In the genomic region with DNA sequence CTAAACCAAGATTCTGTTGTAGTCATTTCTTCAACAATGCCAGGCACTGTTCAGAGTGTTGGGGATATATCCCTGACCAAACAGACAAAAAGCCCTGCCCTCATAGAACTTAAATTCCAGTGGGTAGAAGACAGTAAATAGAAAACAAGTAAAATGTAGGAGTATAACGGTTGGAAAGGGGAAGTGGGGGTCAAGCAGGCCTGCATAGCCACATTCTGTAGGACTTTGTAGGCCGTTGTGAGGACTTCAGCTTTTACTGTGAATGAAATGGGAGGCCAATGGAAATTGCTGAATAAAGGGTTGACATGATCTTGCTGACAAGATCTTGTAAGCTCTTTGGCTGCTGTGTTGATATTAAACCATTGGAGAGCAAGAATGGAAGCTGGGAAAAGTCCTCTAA, we compare ENCODE assay signal across 26 cellular contexts.
"Had no signal": no experiment of that assay in that cellular context is flagged by ENCODE, and none has a peak within 500 bp of the region (broad histone marks: within the 10 kb centered on the region; RNA-seq: fewer than 3 reads in every experiment).

No MANE protein-coding gene starts in this region.

- H3K27ac Mint-ChIP-seq: activated T-helper 1 cell treated with anti-CD3 and anti-CD28 coated beads, Interleukin-12 subunit alpha, Interleukin-12 subunit beta, Interleukin-2, Interleukin-4 antibody, amounts not matched to agents 30 ng/mL and 10 ng/mL and 1 ng/mL, durations not matched to agents 14 hours and 24 hours and 36 hours; effector memory CD8-positive, alpha-beta T cell; mesothelial cell of epicardium; T-helper 1 cell treated with Interleukin-12 subunit alpha and Interleukin-12 subunit beta and Interleukin-4 antibody, amounts not matched to agents 30 μg/mL and 1 μg/mL, for 36 hours; WTC11 had no signal

- H3K36me3 ChIP-seq: ovary had no signal

- H3K9me3 Mint-ChIP-seq: activated naive CD4-positive, alpha-beta T cell treated with anti-CD3 and anti-CD28 coated beads, Interleukin-2, amount 50 U/mL, for 24 hours; activated T-helper 1 cell treated with anti-CD3 and anti-CD28 coated beads, Interleukin-12 subunit alpha, Interleukin-12 subunit beta, Interleukin-2, Interleukin-4 antibody, amounts not matched to agents 30 ng/mL and 10 ng/mL and 1 ng/mL, durations not matched to agents 14 hours and 24 hours and 36 hours; effector memory CD8-positive, alpha-beta T cell; mesothelial cell of epicardium; naive thymus-derived CD8-positive, alpha-beta T cell; T-helper 1 cell treated with Interleukin-12 subunit alpha and Interleukin-12 subunit beta and Interleukin-4 antibody, amounts not matched to agents 30 μg/mL and 1 μg/mL, for 36 hours; WTC11 had no signal

- DNase-seq: activated CD4-positive, alpha-beta T cell treated with anti-CD3 and anti-CD28 coated beads, Interleukin-2, amount 50 U/mL, for 48 hours; activated gamma-delta T cell treated with Interleukin-2 at 50 U/mL for 16 hours; brain microvascular endothelial cell; central memory CD4-positive, alpha-beta T cell; dermis blood vessel endothelial cell; effector memory CD8-positive, alpha-beta T cell; esophagus squamous epithelium; gastrocnemius medialis; hippocampal formation; left ventricle myocardium inferior; mammary epithelial cell; naive thymus-derived CD8-positive, alpha-beta T cell; ovary; stimulated activated CD4-positive, alpha-beta T cell treated with anti-CD3 and anti-CD28 coated beads, Interleukin-4, amount 100 ng/mL, for 24 hours; stimulated activated naive CD8-positive, alpha-beta T cell treated with anti-CD3 and anti-CD28 coated beads, Interleukin-15, Interleukin-2, amounts not matched to agents 100 U/mL and 50 U/mL, for 24 hours; T1000; upper lobe of left lung had no signal

- H3K27me3 ChIP-seq: adrenal gland, ascending aorta, brain microvascular endothelial cell, esophagus squamous epithelium, gastrocnemius medialis, ovary, right atrium auricular region, upper lobe of left lung had no signal

- H3K4me1 ChIP-seq: prostate gland had no signal

- H3K9me3 ChIP-seq: adrenal gland, ascending aorta, esophagus squamous epithelium, gastrocnemius medialis, left ventricle myocardium inferior, ovary, prostate gland, right atrium auricular region, upper lobe of left lung had no signal

- H3K4me3 ChIP-seq: adrenal gland, ovary, prostate gland, right atrium auricular region, upper lobe of left lung had no signal

- ATAC-seq: effector memory CD8-positive, alpha-beta T cell; gastrocnemius medialis; naive thymus-derived CD8-positive, alpha-beta T cell; stimulated activated naive CD8-positive, alpha-beta T cell treated with anti-CD3 and anti-CD28 coated beads, Interleukin-15, Interleukin-2, amounts not matched to agents 100 U/mL and 50 U/mL, for 24 hours; WTC11 had no signal

- H3K27me3 Mint-ChIP-seq: activated naive CD4-positive, alpha-beta T cell treated with anti-CD3 and anti-CD28 coated beads, Interleukin-2, amount 50 U/mL, for 24 hours; effector memory CD8-positive, alpha-beta T cell; naive thymus-derived CD8-positive, alpha-beta T cell had no signal

- H3K27ac ChIP-seq: adrenal gland, ascending aorta, brain microvascular endothelial cell, esophagus squamous epithelium, gastrocnemius medialis, left ventricle myocardium inferior, ovary, prostate gland, right atrium auricular region, upper lobe of left lung had no signal
